In genomic region chr3:149604125-149604851, GRCh38 we compare ENCODE assay signal across 11 cellular contexts. TPM values are rescaled to one million over a fixed set of nuclear protein-coding genes. Genes with fewer than 3 reads are reported as not detected.
DNase-seq lines count a peak whose midpoint lies in the region; ATAC-seq and TF ChIP-seq lines count a peak whose summit lies in the region.
"Had no signal": no experiment of that assay in that cellular context is flagged by ENCODE, and none has a peak within 500 bp of the region (broad histone marks: within the 10 kb centered on the region; RNA-seq: fewer than 3 reads in every experiment).

No MANE protein-coding gene starts in this region.

- H3F3A ChIP-seq in GM23248 (ENCODE audit: insufficient read depth): peaks cover 35% of the 10 kb centered on the region

- H3K9me3 ChIP-seq in GM23248 (ENCODE audit: low read depth) (no peaks in the 10 kb centered on the region), SJSA1 (replicated peaks) (no peaks in the 10 kb centered on the region)

- H3K9ac ChIP-seq in GM23248 (peak overlapping the region; percentile 68), rectal smooth muscle tissue (ENCODE audit: low read length) (no peak overlapping the region)

- peak overlapping the region; percentile 86 for H3K27ac ChIP-seq in GM23248
- H3K27ac ChIP-seq in SJSA1: peak overlapping the region; percentile 69
- H3K27ac ChIP-seq in rectal smooth muscle tissue (ENCODE audit: low read depth, low read length): peak overlapping the region; percentile 50
- H3K27ac ChIP-seq: VCaP had no signal

- H3K79me2 ChIP-seq in GM23248 (ENCODE audit: insufficient read depth): peaks cover 97% of the 10 kb centered on the region

- in situ Hi-C loops in GM23248 (cut with MboI): no loop called here

- no peak for TF ChIP-seq CTCF in fibroblast of mammary gland (conservative IDR thresholded peaks at IDR 0.05; ENCODE audit: control insufficient read depth, insufficient read depth, low read depth, low read length)

- DNase-seq in GM23248 (peak; percentile 63), SJSA1 (ENCODE audit: low read depth in 1 of 2, low spot score in 2 of 2) (no peak), fibroblast of mammary gland (ENCODE audit: low read depth) (peak; percentile 49), NCI-H1436 treated with DMSO at 0.1 percent for 48 hours (lab: John Stamatoyannopoulos, UW) (no peak), HT-29 (ENCODE audit: low spot score) (no peak)
- DNase-seq: activated T-cell treated with anti-CD3 and anti-CD28 coated beads, Interleukin-2, amount 50 U/mL, for 4 hours; NCI-H2081 had no signal

- H3K4me3 ChIP-seq in GM23248 (peak overlapping the region; percentile 44; the same call in 1 of the 2 replicates), SJSA1 (no peak overlapping the region), fibroblast of mammary gland (ENCODE audit: control insufficient read depth, low read depth, low read length) (no peak overlapping the region), rectal smooth muscle tissue (ENCODE audit: low read length) (no peak overlapping the region)

- H3K9me2 ChIP-seq in GM23248 (ENCODE audit: insufficient read depth): no peaks in the 10 kb centered on the region

- peak overlapping the region; percentile 52 for H3K4me2 ChIP-seq in GM23248 (ENCODE audit: unreplicated experiment)

- no peaks in the 10 kb centered on the region for H4K20me1 ChIP-seq in GM23248 (ENCODE audit: insufficient read depth)

- no peaks in the 10 kb centered on the region; the same call in 1 of the 2 replicates for H3K36me3 ChIP-seq in GM23248 (ENCODE audit: low read depth)
- peaks cover 15% of the 10 kb centered on the region for H3K36me3 ChIP-seq in SJSA1
- H3K36me3 ChIP-seq in rectal smooth muscle tissue (ENCODE audit: control insufficient read depth, insufficient read depth, low read length): no peaks in the 10 kb centered on the region

- ATAC-seq in HG02642 (IDR thresholded peaks at IDR 0.05; ENCODE audit: poor library complexity, unreplicated experiment): no peak
- no peak for ATAC-seq in GM19397 (IDR thresholded peaks at IDR 0.05; ENCODE audit: unreplicated experiment)

- WGBS in GM23248 (ENCODE audit: low coverage in 1 of 2, low lambda C conversion rate in 2 of 2, missing lambda C conversion rate in 2 of 2), 2 experiments: 65 to 66% methylated on average over 3 of the region's 3 CpGs

- H2AFZ ChIP-seq in GM23248: no peak overlapping the region

- H3K27me3 ChIP-seq in GM23248 (replicated peaks; ENCODE audit: insufficient read depth) (no peaks in the 10 kb centered on the region), SJSA1 (replicated peaks) (no peaks in the 10 kb centered on the region), rectal smooth muscle tissue (ENCODE audit: control insufficient read depth, insufficient read depth, low read length) (no peaks in the 10 kb centered on the region)

- H3K4me1 ChIP-seq in GM23248 (ENCODE audit: insufficient read depth) (peaks cover 53% of the 10 kb centered on the region), SJSA1 (replicated peaks) (peaks cover 58% of the 10 kb centered on the region), rectal smooth muscle tissue (ENCODE audit: control insufficient read depth, insufficient read depth, low read length) (peaks cover 18% of the 10 kb centered on the region)

RNA-seq across cellular contexts. Expression of gene WWTR1, which starts 53.5 kb away (rescaled TPM):
- 53.3 and 57.4 TPM in 2 replicates for total RNA-seq in GM23248 (2014; rRNA removed; shearing (Covaris generic))
- polyA plus RNA-seq in GM23248 (2016; fragmentation: Nextera tagmentation; extraction: Ambion mirVana): 75.7 and 78.2 TPM in 2 replicates
- total RNA-seq in SJSA1 (2014; rRNA removed; shearing (Covaris generic)): 31.5 and 43.0 TPM in 2 replicates
- total RNA-seq in HT-29 (2014; rRNA removed; shearing (Covaris generic)): 3.2 and 4.2 TPM in 2 replicates

Comparison
In these comparisons a context has a peak if more than half of its experiments do, and no peak if none do; other contexts are left out.
1. DNase-seq: peak in GM23248 (single experiment) and fibroblast of mammary gland (single experiment); none in SJSA1 (0 of 2), NCI-H1436 treated with DMSO at 0.1 percent for 48 hours (single experiment) and HT-29 (single experiment).
2. Peak in every context shown above with its lines, with median percentiles within 50 percentile points of each other: H3K27ac ChIP-seq.